ENCODE assay signal across 24 cellular contexts in the genomic region with DNA sequence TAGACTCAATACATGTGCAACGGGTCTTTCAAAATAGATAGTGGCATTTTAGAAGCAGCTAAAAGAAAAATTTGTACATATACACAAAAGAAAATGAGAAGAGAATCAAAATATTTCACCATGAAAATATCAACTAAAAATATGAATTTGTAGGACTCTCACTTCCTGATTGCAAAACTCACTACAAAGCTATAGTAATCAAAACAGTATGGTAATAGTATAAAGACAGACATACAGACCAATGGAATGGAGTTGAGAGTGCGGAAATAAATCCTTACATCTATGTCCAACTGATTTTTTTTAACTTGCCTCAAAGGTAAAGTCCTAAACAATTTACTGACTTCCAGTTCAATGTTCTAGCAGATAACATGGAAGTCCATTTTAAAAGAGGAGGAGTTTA.
"Had no signal": no experiment of that assay in that cellular context is flagged by ENCODE, and none has a peak within 500 bp of the region (broad histone marks: within the 10 kb centered on the region; RNA-seq: fewer than 3 reads in every experiment).

No MANE protein-coding gene starts in this region.

- H3K4me3 ChIP-seq: SJCRH30 had no signal

- H3K27ac ChIP-seq: HL-60, KMS-11, SJCRH30 had no signal

- H3K9me3 ChIP-seq: SJCRH30 had no signal

- ATAC-seq: Panc1, PC-3, Right ventricle myocardium inferior, T-cell had no signal

- DNase-seq: IMR-90, Kasumi-1, MM.1S, NCI-H1092 treated with DMSO at 0.1 percent for 48 hours, NCI-H1436, NCI-H187, NCI-H2029, NCI-H2081 treated with DMSO at 0.1 percent for 48 hours, NCI-H2171, NCI-H226, NCI-H446, NCI-H510A, NCI-H524 treated with DMSO at 0.1 percent for 48 hours, NCI-H69, NCI-H774, PC-3, SHP77 treated with DMSO at 0.1 percent for 48 hours, SJCRH30, SW 1271, T-cell had no signal

- H3K4me2 ChIP-seq: KMS-11 had no signal

- H3K27me3 ChIP-seq: SJCRH30 had no signal

- H3K9ac ChIP-seq: KMS-11 had no signal

- H3K4me1 ChIP-seq: SJCRH30 had no signal
